Comparison of ENCODE assay signal across 8 cellular contexts in the genomic region with DNA sequence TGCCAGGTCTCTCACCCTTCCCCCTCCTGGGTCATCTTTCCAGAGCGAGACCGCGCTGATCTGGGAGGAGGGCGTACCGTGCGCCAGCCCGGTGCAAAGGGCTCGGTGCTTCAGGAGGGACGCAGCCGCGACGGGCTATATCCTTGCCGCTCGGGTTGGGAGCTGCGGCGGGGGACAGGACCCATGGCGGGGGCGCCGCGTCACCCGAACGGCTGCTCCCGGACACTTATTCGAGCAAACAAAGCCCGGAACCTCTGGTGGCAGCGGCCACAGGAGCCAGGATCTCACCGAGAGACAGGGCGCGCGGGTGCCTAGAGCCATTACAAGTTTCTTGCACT. TPM values are rescaled to one million over a fixed set of nuclear protein-coding genes. Genes with fewer than 3 reads are reported as not detected.
A peak's percentile ranks its signal among the peaks of the same experiment; 100 is the strongest.
DNase-seq lines count a peak whose midpoint lies in the region; ATAC-seq and TF ChIP-seq lines count a peak whose summit lies in the region.

No MANE protein-coding gene starts in this region.

- H3K4me1 Mint-ChIP-seq in neural crest cell = peaks cover 34% of the 10 kb centered on the region

- intact Hi-C loops in Panc1 (cut with micrococcal nuclease; ENCODE audit: unreplicated experiment) = no loop called here

- ATAC-seq in Panc1 = peak; percentile 44
- no peak for ATAC-seq in GM18873 (IDR thresholded peaks at IDR 0.05; ENCODE audit: low FRiP score, unreplicated experiment)
- no peak for ATAC-seq in HG03520 (IDR thresholded peaks at IDR 0.05; ENCODE audit: unreplicated experiment)
- ATAC-seq in GM21723 (IDR thresholded peaks at IDR 0.05; ENCODE audit: unreplicated experiment) = no peak
- no peak for ATAC-seq in HG03521 (IDR thresholded peaks at IDR 0.05; ENCODE audit: unreplicated experiment)

- H3K27me3 ChIP-seq in Panc1 (ENCODE audit: control insufficient read depth, insufficient read depth, low read length) = peaks cover 45% of the 10 kb centered on the region
- peaks cover 0 to 8% of the 10 kb centered on the region in 2 donors for H3K27me3 ChIP-seq in esophagus (ENCODE audit: control insufficient read depth in 1 of 2, insufficient read depth in 2 of 2, low read length in 2 of 2)

- H3K9me3 Mint-ChIP-seq in neural crest cell = no peaks in the 10 kb centered on the region

- H3K27ac Mint-ChIP-seq in neural crest cell (ENCODE audit: unreplicated experiment) = no peak overlapping the region

- H3K27me3 Mint-ChIP-seq in neural crest cell (ENCODE audit: low read depth) = peaks cover 47% of the 10 kb centered on the region

- no peaks in the 10 kb centered on the region for H3K36me3 Mint-ChIP-seq in neural crest cell (ENCODE audit: low read depth)

- H3K36me3 ChIP-seq in Panc1 (ENCODE audit: control insufficient read depth, insufficient read depth, low read length) (no peaks in the 10 kb centered on the region), esophagus (ENCODE audit: control insufficient read depth in 2 of 2, insufficient read depth in 2 of 2, low read length in 1 of 2) (no peaks in the 10 kb centered on the region)

- POLR2A ChIA-PET in Panc1 (lab: Charles Lee) = no interaction called here

- H3K9me3 ChIP-seq in Panc1 (ENCODE audit: control insufficient read depth, insufficient read depth, low read depth, low read length) = no peaks in the 10 kb centered on the region
- no peaks in the 10 kb centered on the region for H3K9me3 ChIP-seq in esophagus (ENCODE audit: control insufficient read depth in 2 of 2, insufficient read depth in 1 of 2, low read depth in 1 of 2, low read length in 1 of 2)

- peaks cover 23% of the 10 kb centered on the region for H3K4me1 ChIP-seq in Panc1 (ENCODE audit: control insufficient read depth, insufficient read depth, low read length)
- peaks cover 0 to 18% of the 10 kb centered on the region in 2 donors for H3K4me1 ChIP-seq in esophagus (ENCODE audit: control insufficient read depth in 2 of 2, insufficient read depth in 2 of 2, low read length in 1 of 2)

- DNase-seq in GM12864 (ENCODE audit: low read depth) (no peak), Panc1 (ENCODE audit: low read depth, low spot score) (no peak), neural crest cell (ENCODE audit: low read depth, low spot score) (peak; percentile 26)

- peak overlapping the region; percentile 68 for H3K4me3 ChIP-seq in GM12864 (ENCODE audit: low read depth, low read length)
- peak overlapping the region; percentile 27 to 60 for H3K4me3 ChIP-seq in Panc1 (ENCODE audit: low read depth in 2 of 2, low read length in 2 of 2)
- H3K4me3 ChIP-seq in esophagus (ENCODE audit: low read depth in 1 of 2, low read length in 2 of 2) = peak overlapping the region; percentile 57 to 63

- H3K27ac ChIP-seq in Panc1 (ENCODE audit: low read length) = no peak overlapping the region
- H3K27ac ChIP-seq in esophagus (ENCODE audit: low read depth in 2 of 2, low read length in 1 of 2) = peak overlapping the region; percentile 8 to 33

- WGBS in esophagus, 2 donors = 1 to 2% methylated on average over 30 of the region's 30 CpGs

- in situ Hi-C loops in Panc1 (cut with HindIII; ENCODE audit: low pct_unique_long_range_greater_than_20kb, low sequenced_read_pairs) = no loop called here

- peak overlapping the region; percentile 99 for H3K4me3 Mint-ChIP-seq in neural crest cell

- no peak for TF ChIP-seq CTCF in GM12864 (IDR thresholded peaks at IDR 0.05; ENCODE audit: low read depth, low read length, missing control alignments)
- no peak for TF ChIP-seq CTCF in Panc1 (IDR thresholded peaks at IDR 0.05)
- no peak for TF ChIP-seq CTCF in neural crest cell (conservative IDR thresholded peaks at IDR 0.05)

- BruUV-seq in Panc1 (replicated peaks; lab: Mats Ljungman, UMichigan) = no TSS peak

- CTCF ChIA-PET in Panc1 (lab: Charles Lee) = no interaction called here

RNA-seq across cellular contexts. Expression of gene SEMA6A, which starts 1.4 kb away (rescaled TPM):
- total RNA-seq in Panc1 (2021; ENCODE audit: unreplicated experiment) (0.54 TPM), neural crest cell (30.0 and 34.0 TPM in 2 replicates)
- 1.2 TPM for polyA plus RNA-seq in Panc1 (2012; ENCODE audit: insufficient read length)
- polyA plus RNA-seq in esophagus = 1 to 10 TPM; 1.4 to 1.6 TPM

Comparison
In these comparisons a context has a peak if more than half of its experiments do, and no peak if none do; other contexts are left out.
1. RNA of gene SEMA6A, which starts 1.4 kb away (total RNA-seq): 30.0 to 34.0 TPM in neural crest cell; 0.54 TPM in Panc1 (single experiment); every median in the first group is over 10 times any median in the second.
2. Peak in every context shown above with its lines, with median percentiles within 50 percentile points of each other: H3K4me3 ChIP-seq.